ENCODE assay signal across 8 cellular contexts in genomic region chr7:149714910-149715471, GRCh38. TPM values are rescaled to one million over a fixed set of nuclear protein-coding genes. Genes with fewer than 3 reads are reported as not detected.
A peak's percentile ranks its signal among the peaks of the same experiment; 100 is the strongest.
DNase-seq lines count a peak whose midpoint lies in the region; ATAC-seq and TF ChIP-seq lines count a peak whose summit lies in the region.

No MANE protein-coding gene starts in this region.

- 0 out of 2 replicates have a peak overlapping the region, but pooled peaks have one; percentile 4 for H3K27ac Mint-ChIP-seq in WTC11

- POLR2A ChIA-PET in WTC11 (lab: Charles Lee), result no interaction called here

- peaks cover 20% of the 10 kb centered on the region for H3K9me3 Mint-ChIP-seq in WTC11

- no peak for TF ChIP-seq CTCF in WTC11 (IDR thresholded peaks at IDR 0.05)

- peaks cover 19% of the 10 kb centered on the region for H3K36me3 Mint-ChIP-seq in WTC11

- ATAC-seq in GM18909 (IDR thresholded peaks at IDR 0.05; ENCODE audit: poor library complexity, unreplicated experiment) (peak; percentile 16), HG02943 (IDR thresholded peaks at IDR 0.05; ENCODE audit: low read depth, unreplicated experiment) (peak; percentile 25), WTC11 (no peak), esophagus mucosa (peak; percentile 2)

- H3K4me1 Mint-ChIP-seq in WTC11, result peaks cover 14% of the 10 kb centered on the region

- H3K4me3 Mint-ChIP-seq in WTC11, result peak overlapping the region; percentile 88

- CTCF ChIA-PET in WTC11 (lab: Charles Lee), result interaction anchor here (0.6 to 3.8 kb wide), 6 partner anchors 9 to 1295 kb away, joined by 3 to 28 read pairs (median 7); no protein-coding TSS in a partner anchor

- H3K27me3 Mint-ChIP-seq in WTC11 (ENCODE audit: low read depth), result peaks cover 28% of the 10 kb centered on the region

- intact Hi-C loops in posterior vena cava (cut with DNase I), result no loop called here

- DNase-seq in WTC11 (ENCODE audit: low spot score) (no peak), posterior vena cava (ENCODE audit: low spot score) (peak; percentile 81), NCI-H1930 (lab: John Stamatoyannopoulos, UW) (no peak), DMS153 treated with DMSO at 0.1 percent for 48 hours (lab: John Stamatoyannopoulos, UW; ENCODE audit: unreplicated experiment) (no peak), iPS-NIHi7 (ENCODE audit: extremely low spot score) (no peak)

TF ChIP-seq in WTC11, 78 proteins besides CTCF, POLR2A, EP300 and RAD21:
- TF ChIP-seq ZNF317 (CRISPR knock-in tag; IDR thresholded peaks at IDR 0.05; ENCODE audit: borderline replicate concordance, low read depth), result 0 out of 2 replicates have a peak, but pooled peaks have one; percentile 2
- TF ChIP-seq, protein P1, sequence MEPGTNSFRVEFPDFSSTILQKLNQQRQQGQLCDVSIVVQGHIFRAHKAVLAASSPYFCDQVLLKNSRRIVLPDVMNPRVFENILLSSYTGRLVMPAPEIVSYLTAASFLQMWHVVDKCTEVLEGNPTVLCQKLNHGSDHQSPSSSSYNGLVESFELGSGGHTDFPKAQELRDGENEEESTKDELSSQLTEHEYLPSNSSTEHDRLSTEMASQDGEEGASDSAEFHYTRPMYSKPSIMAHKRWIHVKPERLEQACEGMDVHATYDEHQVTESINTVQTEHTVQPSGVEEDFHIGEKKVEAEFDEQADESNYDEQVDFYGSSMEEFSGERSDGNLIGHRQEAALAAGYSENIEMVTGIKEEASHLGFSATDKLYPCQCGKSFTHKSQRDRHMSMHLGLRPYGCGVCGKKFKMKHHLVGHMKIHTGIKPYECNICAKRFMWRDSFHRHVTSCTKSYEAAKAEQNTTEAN (CRISPR knock-in tag; IDR thresholded peaks at IDR 0.05), result no peak
- TF ChIP-seq FOXP1 (CRISPR knock-in tag; IDR thresholded peaks at IDR 0.05; ENCODE audit: borderline replicate concordance), result peak; percentile 25; the same call in 1 of the 2 replicates
- TF ChIP-seq ZNF396 (CRISPR knock-in tag; IDR thresholded peaks at IDR 0.05; ENCODE audit: borderline replicate concordance), result no peak
- TF ChIP-seq, protein P2, sequence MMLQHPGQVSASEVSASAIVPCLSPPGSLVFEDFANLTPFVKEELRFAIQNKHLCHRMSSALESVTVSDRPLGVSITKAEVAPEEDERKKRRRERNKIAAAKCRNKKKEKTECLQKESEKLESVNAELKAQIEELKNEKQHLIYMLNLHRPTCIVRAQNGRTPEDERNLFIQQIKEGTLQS (CRISPR knock-in tag; conservative IDR thresholded peaks at IDR 0.05), result no peak
- no peak for TF ChIP-seq NFYB (CRISPR knock-in tag; conservative IDR thresholded peaks at IDR 0.05; ENCODE audit: low read depth)
- no peak for TF ChIP-seq ZNF416 (CRISPR knock-in tag; IDR thresholded peaks at IDR 0.05)
- TF ChIP-seq, protein P3, sequence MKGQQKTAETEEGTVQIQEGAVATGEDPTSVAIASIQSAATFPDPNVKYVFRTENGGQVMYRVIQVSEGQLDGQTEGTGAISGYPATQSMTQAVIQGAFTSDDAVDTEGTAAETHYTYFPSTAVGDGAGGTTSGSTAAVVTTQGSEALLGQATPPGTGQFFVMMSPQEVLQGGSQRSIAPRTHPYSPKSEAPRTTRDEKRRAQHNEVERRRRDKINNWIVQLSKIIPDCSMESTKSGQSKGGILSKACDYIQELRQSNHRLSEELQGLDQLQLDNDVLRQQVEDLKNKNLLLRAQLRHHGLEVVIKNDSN (CRISPR knock-in tag; IDR thresholded peaks at IDR 0.05), result no peak
- TF ChIP-seq, protein P4, sequence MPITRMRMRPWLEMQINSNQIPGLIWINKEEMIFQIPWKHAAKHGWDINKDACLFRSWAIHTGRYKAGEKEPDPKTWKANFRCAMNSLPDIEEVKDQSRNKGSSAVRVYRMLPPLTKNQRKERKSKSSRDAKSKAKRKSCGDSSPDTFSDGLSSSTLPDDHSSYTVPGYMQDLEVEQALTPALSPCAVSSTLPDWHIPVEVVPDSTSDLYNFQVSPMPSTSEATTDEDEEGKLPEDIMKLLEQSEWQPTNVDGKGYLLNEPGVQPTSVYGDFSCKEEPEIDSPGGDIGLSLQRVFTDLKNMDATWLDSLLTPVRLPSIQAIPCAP (CRISPR knock-in tag; IDR thresholded peaks at IDR 0.05), result no peak
- peak; percentile 26; the same call in 1 of the 2 replicates for TF ChIP-seq ESRRA (CRISPR knock-in tag; IDR thresholded peaks at IDR 0.05; ENCODE audit: borderline replicate concordance)
- no peak for TF ChIP-seq ATF6 (CRISPR knock-in tag; IDR thresholded peaks at IDR 0.05)
- TF ChIP-seq KAT7 (CRISPR knock-in tag; IDR thresholded peaks at IDR 0.05; ENCODE audit: borderline replicate concordance), result 0 out of 2 replicates have a peak, but pooled peaks have one; percentile 40
- peak; percentile 66; the same call in 1 of the 2 replicates for TF ChIP-seq SP1 (CRISPR knock-in tag; conservative IDR thresholded peaks at IDR 0.05)
- TF ChIP-seq IRF2 (CRISPR knock-in tag; IDR thresholded peaks at IDR 0.05; ENCODE audit: borderline replicate concordance, low read depth), result no peak
TF ChIP-seq in WTC11: peak in this region for 5.

RNA-seq across cellular contexts. Expression of gene ZNF467, which starts 58.4 kb away (rescaled TPM):
- total RNA-seq in WTC11 (2021) (0.70 to 1.2 TPM (median 0.73 TPM) in 3 replicates), esophagus mucosa (3.6 TPM), posterior vena cava (10 to 100 TPM; 10.9 to 12.0 TPM)
